14 cellular contexts compared by ENCODE assay signal in genomic region chr3:58249358-58250092, GRCh38. TPM values are rescaled to one million over a fixed set of nuclear protein-coding genes. Genes with fewer than 3 reads are reported as not detected.
A peak's percentile ranks its signal among the peaks of the same experiment; 100 is the strongest.
DNase-seq lines count a peak whose midpoint lies in the region; ATAC-seq and TF ChIP-seq lines count a peak whose summit lies in the region.
"Had no signal": no experiment of that assay in that cellular context is flagged by ENCODE, and none has a peak within 500 bp of the region (broad histone marks: within the 10 kb centered on the region; RNA-seq: fewer than 3 reads in every experiment).

No MANE protein-coding gene starts in this region.

- H3K4me2 ChIP-seq in mammary epithelial cell (ENCODE audit: insufficient read depth, low read depth, low read length), result no peak overlapping the region
- H3K4me2 ChIP-seq: KMS-11 had no signal

- H3K27me3 ChIP-seq in heart right ventricle (no peaks in the 10 kb centered on the region), right lobe of liver (no peaks in the 10 kb centered on the region), upper lobe of right lung (no peaks in the 10 kb centered on the region), mammary epithelial cell (ENCODE audit: insufficient read depth, low read length) (no peaks in the 10 kb centered on the region)
- H3K27me3 ChIP-seq: heart left ventricle, sigmoid colon had no signal

- 62 to 69% methylated on average over 7 of the region's 7 CpGs for WGBS in heart right ventricle, 2 donors
- 15% methylated on average over 7 of the region's 7 CpGs for WGBS in right lobe of liver (ENCODE audit: insufficient coverage, low coverage, low lambda C conversion rate, missing lambda C conversion rate)
- WGBS in mammary epithelial cell (ENCODE audit: low coverage, missing lambda C conversion rate), result 77% methylated on average over 7 of the region's 7 CpGs

- no peaks in the 10 kb centered on the region for H3K79me2 ChIP-seq in mammary epithelial cell (ENCODE audit: insufficient read depth, low read length)

- ATAC-seq in heart right ventricle, result peak in 2 of 8 donors; percentile 21 to 51
- no peak for ATAC-seq in Right ventricle myocardium inferior
- ATAC-seq in right lobe of liver, result peak; percentile 71 to 79 (median 76)
- peak; percentile 74 for ATAC-seq in upper lobe of right lung
- no peak for ATAC-seq in HG03378 (IDR thresholded peaks at IDR 0.05; ENCODE audit: unreplicated experiment)
- no peak for ATAC-seq in HG03469 (IDR thresholded peaks at IDR 0.05; ENCODE audit: unreplicated experiment)
- ATAC-seq: heart left ventricle had no signal

- CTCF ChIA-PET in mammary epithelial cell (lab: Charles Lee; ENCODE audit: low non-redundant PET), result no interaction called here

- H3K4me3 ChIP-seq in heart right ventricle, result no peak overlapping the region
- H3K4me3 ChIP-seq in cardiac fibroblast (replicated peaks in 1 of 2; ENCODE audit: low read depth in 2 of 2, low read length in 2 of 2), result no peak overlapping the region
- H3K4me3 ChIP-seq in right lobe of liver, result peak overlapping the region in 2 of 3 donors; percentile 35 to 39
- H3K4me3 ChIP-seq in upper lobe of right lung, result no peak overlapping the region
- H3K4me3 ChIP-seq in mammary epithelial cell (replicated peaks in 1 of 3; ENCODE audit: insufficient read depth in 1 of 3, low read depth in 2 of 3, low read length in 3 of 3), result no peak overlapping the region
- H3K4me3 ChIP-seq: heart left ventricle, sigmoid colon had no signal

- DNase-seq in heart right ventricle, result no peak
- DNase-seq in Right ventricle myocardium inferior (ENCODE audit: missing footprints), result no peak
- DNase-seq in cardiac fibroblast (ENCODE audit: low read depth in 2 of 2), result no peak
- peak; percentile 35 to 86 (median 76) for DNase-seq in right lobe of liver
- no peak for DNase-seq in upper lobe of right lung
- DNase-seq in mammary epithelial cell, result no peak
- DNase-seq: activated naive CD8-positive, alpha-beta T cell treated with anti-CD3 and anti-CD28 coated beads, Interleukin-2, amount 10 ng/mL, durations not matched to agents 7 days and 5 days; AML-193; heart left ventricle; NCI-H774; sigmoid colon had no signal

- no TSS peak for BruUV-seq in mammary epithelial cell (replicated peaks; lab: Mats Ljungman, UMichigan)

- H3K9me3 ChIP-seq in heart right ventricle (no peaks in the 10 kb centered on the region), right lobe of liver (no peaks in the 10 kb centered on the region), upper lobe of right lung (no peaks in the 10 kb centered on the region), mammary epithelial cell (replicated peaks; ENCODE audit: insufficient read depth, low read length) (no peaks in the 10 kb centered on the region)
- H3K9me3 ChIP-seq: heart left ventricle, sigmoid colon had no signal

- peaks cover 0 to 5% (median 0%) of the 10 kb centered on the region in 9 donors for H3K36me3 ChIP-seq in heart right ventricle
- H3K36me3 ChIP-seq in right lobe of liver, result no peaks in the 10 kb centered on the region
- no peaks in the 10 kb centered on the region for H3K36me3 ChIP-seq in upper lobe of right lung
- no peaks in the 10 kb centered on the region for H3K36me3 ChIP-seq in mammary epithelial cell (ENCODE audit: insufficient read depth, low read length)
- H3K36me3 ChIP-seq: sigmoid colon had no signal

- H3K27ac ChIP-seq in heart right ventricle (no peak overlapping the region), right lobe of liver (peak overlapping the region; percentile 32 to 81 (median 76)), upper lobe of right lung (no peak overlapping the region), mammary epithelial cell (ENCODE audit: insufficient read depth, low read depth, low read length) (no peak overlapping the region)
- H3K27ac ChIP-seq: KMS-11 had no signal

- in situ Hi-C loops in mammary epithelial cell (cut with MboI; ENCODE audit: low sequenced_read_pairs in 2 of 2), result no loop called here

- H3K9ac ChIP-seq in mammary epithelial cell (ENCODE audit: insufficient read depth, low read length), result no peak overlapping the region
- H3K9ac ChIP-seq: KMS-11 had no signal

- no peak overlapping the region for H2AFZ ChIP-seq in mammary epithelial cell (ENCODE audit: low read depth, low read length)

- peak; percentile 76 for TF ChIP-seq POLR2A in right lobe of liver (IDR thresholded peaks at IDR 0.05)

- no peaks in the 10 kb centered on the region for H4K20me1 ChIP-seq in mammary epithelial cell (ENCODE audit: insufficient read depth, low read length)

- TF ChIP-seq CTCF in heart right ventricle (IDR thresholded peaks at IDR 0.05), result peak in 6 of 9 donors; percentile 12 to 26 (median 14)
- peak; percentile 18 for TF ChIP-seq CTCF in cardiac fibroblast (IDR thresholded peaks at IDR 0.05; ENCODE audit: low read depth, low read length)
- TF ChIP-seq CTCF in right lobe of liver (IDR thresholded peaks at IDR 0.05), result peak in 1 of 4 donors; percentile 17
- TF ChIP-seq CTCF in upper lobe of right lung (IDR thresholded peaks at IDR 0.05), result no peak
- TF ChIP-seq CTCF in mammary epithelial cell (conservative IDR thresholded peaks at IDR 0.05 in 1 of 2, IDR thresholded peaks at IDR 0.05 in 1 of 2; ENCODE audit: extremely low read depth in 1 of 2, insufficient read depth in 1 of 2, low read depth in 1 of 2, low read length in 2 of 2), result no peak

- intact Hi-C loops in heart right ventricle (cut with DNase I) (loop anchor here in 1 of 10 donors (10.0 kb wide), 1 partner anchor 45 kb away; no protein-coding TSS in a partner anchor), Right ventricle myocardium inferior (cut with DNase I) (no loop called here), right lobe of liver (cut with DNase I) (no loop called here), upper lobe of right lung (cut with DNase I) (no loop called here), mammary epithelial cell (cut with micrococcal nuclease) (no loop called here)

- H3K4me1 ChIP-seq in heart right ventricle, result peaks cover 0 to 29% (median 8%) of the 10 kb centered on the region in 9 donors
- peaks cover 0 to 81% (median 24%) of the 10 kb centered on the region in 4 donors for H3K4me1 ChIP-seq in right lobe of liver
- peaks cover 3% of the 10 kb centered on the region for H3K4me1 ChIP-seq in upper lobe of right lung
- no peaks in the 10 kb centered on the region for H3K4me1 ChIP-seq in mammary epithelial cell (ENCODE audit: insufficient read depth, low read length)

- dilution Hi-C loops in mammary epithelial cell (cut with HindIII; ENCODE audit: low sequenced_read_pairs), result no loop called here

RNA-seq across cellular contexts. Expression of gene ABHD6, which starts 11.9 kb away (rescaled TPM):
- total RNA-seq in heart right ventricle (10 to 100 TPM in 2 of 10 donors, 1 to 10 TPM in 8; 3.1 to 11.6 (median 6.3) TPM), Right ventricle myocardium inferior (10.5 TPM), right lobe of liver (10 to 100 TPM; 24.6 to 64.3 (median 52.6) TPM), upper lobe of right lung (19.1 TPM), mammary epithelial cell (10 to 100 TPM in 1 of 2 donors, 1 to 10 TPM in 1; 9.4 to 21.3 TPM)
- polyA plus RNA-seq in heart right ventricle (1 to 10 TPM; 5.5 to 7.0 TPM), mammary epithelial cell (7.1 TPM)
- polyA minus RNA-seq in mammary epithelial cell, result 8.9 TPM

RNA-seq across cellular contexts. Expression of gene DNASE1L3, which starts 38.8 kb away (rescaled TPM):
- total RNA-seq in heart right ventricle (1 to 10 TPM; 1.2 to 4.6 (median 2.4) TPM), Right ventricle myocardium inferior (2.1 TPM), right lobe of liver (100 to 1,000 TPM in 1 of 6 experiments, 10 to 100 TPM in 5; 32.9 to 134 (median 61.0) TPM), upper lobe of right lung (125 TPM), mammary epithelial cell (not detected)
- polyA plus RNA-seq in heart right ventricle (1 to 10 TPM; 2.3 to 3.1 TPM), mammary epithelial cell (not detected)
- polyA minus RNA-seq in mammary epithelial cell, result not detected
- total RNA-seq: activated naive CD8-positive, alpha-beta T cell treated with anti-CD3 and anti-CD28 coated beads, Interleukin-2, amount 10 ng/mL, durations not matched to agents 7 days and 5 days had no signal

RNA-seq across cellular contexts. Expression of gene RPP14, which starts 56.5 kb away (rescaled TPM):
- total RNA-seq in heart right ventricle (10 to 100 TPM; 19.9 to 34.4 (median 24.3) TPM), Right ventricle myocardium inferior (23.2 TPM), right lobe of liver (10 to 100 TPM in 4 of 6 experiments, 1 to 10 TPM in 2; 7.9 to 12.6 (median 10.6) TPM), upper lobe of right lung (13.6 TPM), mammary epithelial cell (10 to 100 TPM; 15.5 to 22.1 TPM)
- polyA plus RNA-seq in heart right ventricle (10 to 100 TPM; 12.5 to 23.2 TPM), mammary epithelial cell (12.4 TPM)
- 33.4 TPM for polyA minus RNA-seq in mammary epithelial cell

RNA-seq across cellular contexts. Expression of gene HTD2, which starts 56.8 kb away (rescaled TPM):
- 10 to 100 TPM; 11.2 to 19.5 (median 13.1) TPM for total RNA-seq in heart right ventricle
- 1 to 10 TPM; 2.4 to 9.0 TPM for polyA plus RNA-seq in heart right ventricle
- 14.7 TPM for total RNA-seq in Right ventricle myocardium inferior
- 1 to 10 TPM; 6.1 to 9.9 (median 8.5) TPM for total RNA-seq in right lobe of liver
- 6.2 TPM for total RNA-seq in upper lobe of right lung
- 10 to 100 TPM; 10.4 to 18.5 TPM for total RNA-seq in mammary epithelial cell
- polyA plus RNA-seq in mammary epithelial cell, result 8.1 TPM
- not detected for polyA minus RNA-seq in mammary epithelial cell

Comparison
In these comparisons a context has a peak if more than half of its experiments do, and no peak if none do; other contexts are left out.
1. ATAC-seq: peak in right lobe of liver (4 of 4) and upper lobe of right lung (single experiment); none in Right ventricle myocardium inferior (single experiment), HG03378 (single experiment) and HG03469 (single experiment).
2. DNase-seq: peak in right lobe of liver (3 of 3); none in heart right ventricle (0 of 2), Right ventricle myocardium inferior (single experiment), cardiac fibroblast (0 of 2), upper lobe of right lung (single experiment) and mammary epithelial cell (single experiment).
3. H3K27ac ChIP-seq: peak in right lobe of liver (3 of 3); none in heart right ventricle (0 of 10), upper lobe of right lung (single experiment) and mammary epithelial cell (single experiment).
4. H3K4me3 ChIP-seq: peak in right lobe of liver (2 of 3); none in heart right ventricle (0 of 10), cardiac fibroblast (0 of 2), upper lobe of right lung (single experiment) and mammary epithelial cell (0 of 3).
5. CTCF ChIP-seq: peak in heart right ventricle (6 of 9) and cardiac fibroblast (single experiment); none in upper lobe of right lung (single experiment) and mammary epithelial cell (0 of 2).
6. RNA of gene DNASE1L3, which starts 38.8 kb away (total RNA-seq): 125 TPM in upper lobe of right lung (single experiment) and 32.9 to 134 TPM in right lobe of liver; 1.2 to 4.6 TPM in heart right ventricle, 2.1 TPM in Right ventricle myocardium inferior (single experiment) and not detected in mammary epithelial cell; every median in the first group is over 4 times any median in the second.